ENCODE assay signal across 8 cellular contexts in genomic region chrX:65601530-65602281, GRCh38.
DNase-seq lines count a peak whose midpoint lies in the region; ATAC-seq lines count a peak whose summit lies in the region.

No MANE protein-coding gene starts in this region.

- no peaks in the 10 kb centered on the region for H3K27me3 Mint-ChIP-seq in activated T-helper 1 cell treated with anti-CD3 and anti-CD28 coated beads, Interleukin-12 subunit alpha, Interleukin-12 subunit beta, Interleukin-2, Interleukin-4 antibody, amounts not matched to agents 30 ng/mL and 10 ng/mL and 1 ng/mL, durations not matched to agents 14 hours and 24 hours and 36 hours (ENCODE audit: insufficient read depth)

- peaks cover 5% of the 10 kb centered on the region for H3K36me3 Mint-ChIP-seq in activated T-helper 1 cell treated with anti-CD3 and anti-CD28 coated beads, Interleukin-12 subunit alpha, Interleukin-12 subunit beta, Interleukin-2, Interleukin-4 antibody, amounts not matched to agents 30 ng/mL and 10 ng/mL and 1 ng/mL, durations not matched to agents 14 hours and 24 hours and 36 hours (ENCODE audit: low read depth)

- ATAC-seq in GM21723 (IDR thresholded peaks at IDR 0.05; ENCODE audit: unreplicated experiment), result no peak
- no peak for ATAC-seq in HG03159 (IDR thresholded peaks at IDR 0.05; ENCODE audit: unreplicated experiment)

- peak; percentile 32 for DNase-seq in activated gamma-delta T cell treated with Interleukin-2 at 50 U/mL for 16 hours
- no peak for DNase-seq in activated gamma-delta T cell (lab: John Stamatoyannopoulos, UW)
- peak; percentile 59 for DNase-seq in NCI-H510A (lab: John Stamatoyannopoulos, UW)
- DNase-seq in activated T-helper 1 cell treated with anti-CD3 and anti-CD28 coated beads, Interleukin-12 subunit alpha, Interleukin-12 subunit beta, Interleukin-2, Interleukin-4 antibody, amounts not matched to agents 30 ng/mL and 10 ng/mL and 1 ng/mL, durations not matched to agents 14 hours and 24 hours and 36 hours (ENCODE audit: low spot score), result peak; percentile 46
- peak; percentile 60 for DNase-seq in fibroblast of the conjunctiva (ENCODE audit: low read depth)
- DNase-seq in posterior vena cava (ENCODE audit: low spot score), result peak; percentile 95

- peaks cover 7% of the 10 kb centered on the region for H3K9me3 Mint-ChIP-seq in activated T-helper 1 cell treated with anti-CD3 and anti-CD28 coated beads, Interleukin-12 subunit alpha, Interleukin-12 subunit beta, Interleukin-2, Interleukin-4 antibody, amounts not matched to agents 30 ng/mL and 10 ng/mL and 1 ng/mL, durations not matched to agents 14 hours and 24 hours and 36 hours

- H3K4me3 Mint-ChIP-seq in activated T-helper 1 cell treated with anti-CD3 and anti-CD28 coated beads, Interleukin-12 subunit alpha, Interleukin-12 subunit beta, Interleukin-2, Interleukin-4 antibody, amounts not matched to agents 30 ng/mL and 10 ng/mL and 1 ng/mL, durations not matched to agents 14 hours and 24 hours and 36 hours, result peak overlapping the region; percentile 39

- peak overlapping the region; percentile 94 for H3K27ac Mint-ChIP-seq in activated T-helper 1 cell treated with anti-CD3 and anti-CD28 coated beads, Interleukin-12 subunit alpha, Interleukin-12 subunit beta, Interleukin-2, Interleukin-4 antibody, amounts not matched to agents 30 ng/mL and 10 ng/mL and 1 ng/mL, durations not matched to agents 14 hours and 24 hours and 36 hours

- intact Hi-C loops in activated T-helper 1 cell treated with anti-CD3 and anti-CD28 coated beads, Interleukin-12 subunit alpha, Interleukin-12 subunit beta, Interleukin-2, Interleukin-4 antibody, amounts not matched to agents 30 ng/mL and 10 ng/mL and 1 ng/mL, durations not matched to agents 14 hours and 24 hours and 36 hours (cut with micrococcal nuclease), result no loop called here
- intact Hi-C loops in posterior vena cava (cut with DNase I), result loop anchor here in 1 of 2 donors (5.0 kb wide), 1 partner anchor 36 kb away; no protein-coding TSS in a partner anchor

- peaks cover 60% of the 10 kb centered on the region for H3K4me1 Mint-ChIP-seq in activated T-helper 1 cell treated with anti-CD3 and anti-CD28 coated beads, Interleukin-12 subunit alpha, Interleukin-12 subunit beta, Interleukin-2, Interleukin-4 antibody, amounts not matched to agents 30 ng/mL and 10 ng/mL and 1 ng/mL, durations not matched to agents 14 hours and 24 hours and 36 hours (ENCODE audit: low read depth)
